Comparison of ENCODE assay signal across 8 cellular contexts in genomic region chr15:75903331-75904240, GRCh38. TPM values are rescaled to one million over a fixed set of nuclear protein-coding genes. Genes with fewer than 3 reads are reported as not detected.
A peak's percentile ranks its signal among the peaks of the same experiment; 100 is the strongest.
DNase-seq lines count a peak whose midpoint lies in the region; ATAC-seq and TF ChIP-seq lines count a peak whose summit lies in the region.

Gene FBXO22 (plus strand): TSS chr15:75903878. CDS start chr15:75903964, 86 bp downstream.

- H3K36me3 ChIP-seq in heart right ventricle (peaks cover 0 to 55% (median 3%) of the 10 kb centered on the region in 9 donors), upper lobe of left lung (peaks cover 0 to 9% (median 1%) of the 10 kb centered on the region in 4 donors)

- peak in 1 of 4 donors; percentile 44 for TF ChIP-seq EP300 in upper lobe of left lung (IDR thresholded peaks at IDR 0.05)

- no peaks in the 10 kb centered on the region for H3K27me3 ChIP-seq in heart right ventricle
- H3K27me3 ChIP-seq in upper lobe of left lung: no peaks in the 10 kb centered on the region

- DNase-seq in GM13976 (ENCODE audit: low spot score) (peak; percentile 91), NCI-H1417 (lab: John Stamatoyannopoulos, UW) (peak; percentile 86 to 97 (median 96)), amniotic epithelial cell (ENCODE audit: low read depth) (peak; percentile 89), heart right ventricle (peak; percentile 89 to 91), posterior vena cava (ENCODE audit: low spot score) (peak; percentile 98), upper lobe of left lung (peak; percentile 95 to 98)

- peak in 3 of 4 donors; percentile 42 to 83 (median 55) for TF ChIP-seq POLR2A in upper lobe of left lung (IDR thresholded peaks at IDR 0.05)

- peak within 1 kb of the TSS; percentile 63 to 98 (median 92) for H3K4me3 ChIP-seq in heart right ventricle
- peak within 1 kb of the TSS; percentile 69 to 96 (median 74) for H3K4me3 ChIP-seq in upper lobe of left lung

- H3K27ac ChIP-seq in heart right ventricle: peak within 1 kb of the TSS in 9 of 10 donors; percentile 53 to 92 (median 82)
- peak within 1 kb of the TSS; percentile 72 to 89 (median 80) for H3K27ac ChIP-seq in upper lobe of left lung

- H3K9me3 ChIP-seq in heart right ventricle (no peaks in the 10 kb centered on the region), upper lobe of left lung (no peaks in the 10 kb centered on the region)

- no peak for TF ChIP-seq CTCF in GM13976 (IDR thresholded peaks at IDR 0.05; ENCODE audit: borderline replicate concordance, control extremely low read depth, extremely low read depth, insufficient read depth, missing control alignments)
- no peak for TF ChIP-seq CTCF in heart right ventricle (IDR thresholded peaks at IDR 0.05)
- peak in 2 of 6 experiments; percentile 5 to 21 for TF ChIP-seq CTCF in upper lobe of left lung (IDR thresholded peaks at IDR 0.05)

- H3K4me1 ChIP-seq in heart right ventricle (peaks cover 0 to 32% (median 23%) of the 10 kb centered on the region in 9 donors), upper lobe of left lung (peaks cover 0 to 17% (median 14%) of the 10 kb centered on the region in 4 donors)

- 2 to 3% methylated on average over 63 of the region's 63 CpGs for WGBS in heart right ventricle, 2 donors
- WGBS in upper lobe of left lung, 2 donors: 4 to 56% methylated on average over 2 to 37 of the region's 63 CpGs

- in situ Hi-C loops in GM13976 (cut with MboI; ENCODE audit: low sequenced_read_pairs, unreplicated experiment): no loop called here

- intact Hi-C loops in T-helper 1 cell treated with Interleukin-12 subunit alpha and Interleukin-12 subunit beta and Interleukin-4 antibody, amounts not matched to agents 30 ng/mL and 1 ng/mL, for 36 hours (cut with micrococcal nuclease): loop anchor here (1.0 to 10.0 kb wide), 7 partner anchors 21 to 539 kb away; partner anchors contain the start of genes MAN2C1, SIN3A, SNUPN and UBE2Q2
- intact Hi-C loops in heart right ventricle (cut with DNase I): loop anchor here in 4 of 10 donors (5.0 to 10.0 kb wide), 4 partner anchors 56 to 259 kb away; partner anchors contain the start of genes UBE2Q2 (in 2 of the 4), IMP3 (in 1 of the 4) and SNX33 (in 1 of the 4)
- intact Hi-C loops in posterior vena cava (cut with DNase I): loop anchor here in 1 of 2 donors (10.0 kb wide), 1 partner anchor 59 kb away; the partner anchor contains the start of gene UBE2Q2

- ATAC-seq in HG02763 (IDR thresholded peaks at IDR 0.05; ENCODE audit: unreplicated experiment) (peak; percentile 95), heart right ventricle (peak; percentile 98 to 99 (median 99)), upper lobe of left lung (ENCODE audit: low FRiP score in 2 of 2) (peak; percentile 100)

RNA-seq across cellular contexts. Expression of gene FBXO22, which starts in this region (rescaled TPM):
- total RNA-seq in T-helper 1 cell treated with Interleukin-12 subunit alpha and Interleukin-12 subunit beta and Interleukin-4 antibody, amounts not matched to agents 30 ng/mL and 1 ng/mL, for 36 hours: 37.4 and 38.6 TPM in 2 replicates
- total RNA-seq in heart right ventricle: 10 to 100 TPM; 15.6 to 23.4 (median 18.6) TPM
- 10 to 100 TPM in 1 of 2 donors, 1 to 10 TPM in 1; 3.8 to 15.0 TPM for polyA plus RNA-seq in heart right ventricle
- 10 to 100 TPM; 15.3 to 21.0 TPM for total RNA-seq in posterior vena cava
- total RNA-seq in upper lobe of left lung: 10 to 100 TPM; 10.3 to 31.1 (median 21.1) TPM

Comparison
In these comparisons a context has a peak if more than half of its experiments do, and no peak if none do; other contexts are left out.
1. Peak in every context shown above with its lines: DNase-seq, ATAC-seq, H3K4me3 ChIP-seq and H3K27ac ChIP-seq.